ENCODE assay signal across 22 cellular contexts in genomic region chr4:159516556-159516955, GRCh38.
A peak's percentile ranks its signal among the peaks of the same experiment; 100 is the strongest.
DNase-seq lines count a peak whose midpoint lies in the region; ATAC-seq, FAIRE-seq and TF ChIP-seq lines count a peak whose summit lies in the region.
"Had no signal": no experiment of that assay in that cellular context is flagged by ENCODE, and none has a peak within 500 bp of the region (broad histone marks: within the 10 kb centered on the region; RNA-seq: fewer than 3 reads in every experiment).

No MANE protein-coding gene starts in this region.

- no peak for FAIRE-seq in GM19239 (lab: Jason Lieb, UNC)
- FAIRE-seq: colon, GM18507, TTC549 had no signal

- TF ChIP-seq CTCF in PC-3 (conservative IDR thresholded peaks at IDR 0.05; ENCODE audit: low read depth, low read length) (no peak), nephron (IDR thresholded peaks at IDR 0.05; ENCODE audit: unreplicated experiment in 3 of 3) (no peak), lower leg skin (IDR thresholded peaks at IDR 0.05) (no peak)
- TF ChIP-seq CTCF in CD8-positive, alpha-beta T cell (IDR thresholded peaks at IDR 0.05) = no peak

- TF ChIP-seq POLR2A in lower leg skin (IDR thresholded peaks at IDR 0.05) = no peak

- peaks cover 13% of the 10 kb centered on the region for H3K4me1 Mint-ChIP-seq in nephron
- no peaks in the 10 kb centered on the region for H3K4me1 Mint-ChIP-seq in CD8-positive, alpha-beta T cell (ENCODE audit: low read depth)
- H3K4me1 Mint-ChIP-seq: activated CD4-positive, alpha-beta T cell treated with anti-CD3 and anti-CD28 coated beads for 36 hours had no signal

- no peak overlapping the region for H3K9ac ChIP-seq in PC-3 (ENCODE audit: low read length)
- H3K9ac ChIP-seq: KMS-11 had no signal

- H3K36me3 Mint-ChIP-seq in nephron (ENCODE audit: low read depth) = no peaks in the 10 kb centered on the region
- H3K36me3 Mint-ChIP-seq in CD8-positive, alpha-beta T cell = no peaks in the 10 kb centered on the region

- ATAC-seq in PC-3 = peak; percentile 81
- ATAC-seq in CD8-positive, alpha-beta T cell = no peak
- ATAC-seq in GM21737 (IDR thresholded peaks at IDR 0.05; ENCODE audit: unreplicated experiment) = no peak
- ATAC-seq: activated CD4-positive, alpha-beta T cell treated with anti-CD3 and anti-CD28 coated beads for 36 hours had no signal

- H3K36me3 ChIP-seq in PC-3 (ENCODE audit: low read depth, low read length) = no peaks in the 10 kb centered on the region
- no peaks in the 10 kb centered on the region for H3K36me3 ChIP-seq in CD8-positive, alpha-beta T cell (ENCODE audit: insufficient read depth, low read length)

- H2AFZ ChIP-seq in PC-3 (ENCODE audit: low read length) = no peak overlapping the region

- CTCF ChIA-PET in PC-3 (lab: Charles Lee) = interaction anchor here (0.7 kb wide), 1 partner anchor 1002 kb away, joined by 3 read pairs; no protein-coding TSS in a partner anchor
- CTCF ChIA-PET in CD8-positive, alpha-beta T cell (lab: Charles Lee) = no interaction called here

- no peaks in the 10 kb centered on the region for H4K20me1 ChIP-seq in PC-3 (ENCODE audit: low read length)

- H3K4me2 ChIP-seq in PC-3 (ENCODE audit: low read length) = peak overlapping the region; percentile 10; the same call in 1 of the 2 replicates
- H3K4me2 ChIP-seq: KMS-11, smooth muscle cell had no signal

- no peaks in the 10 kb centered on the region for H3K9me3 ChIP-seq in PC-3 (ENCODE audit: low read length)
- H3K9me3 ChIP-seq in CD8-positive, alpha-beta T cell (ENCODE audit: low read length) = no peaks in the 10 kb centered on the region

- POLR2A ChIA-PET in PC-3 (lab: Charles Lee; ENCODE audit: unreplicated experiment) = interaction anchor here (0.5 kb wide), 1 partner anchor 55 kb away, joined by 3 read pairs; no protein-coding TSS in a partner anchor
- POLR2A ChIA-PET in CD8-positive, alpha-beta T cell (lab: Charles Lee) = interaction anchor here (1.2 kb wide), 1 partner anchor 8 kb away, joined by 4 read pairs; no protein-coding TSS in a partner anchor

- no peaks in the 10 kb centered on the region for H3K27me3 ChIP-seq in PC-3 (ENCODE audit: low read length)
- no peaks in the 10 kb centered on the region for H3K27me3 ChIP-seq in CD8-positive, alpha-beta T cell (ENCODE audit: insufficient read depth, low read length)

- H3K9me3 Mint-ChIP-seq in nephron = peaks cover 7% of the 10 kb centered on the region
- H3K9me3 Mint-ChIP-seq in CD8-positive, alpha-beta T cell = no peaks in the 10 kb centered on the region

- DNase-seq in Caki2 (ENCODE audit: low read depth) = peak; percentile 18
- DNase-seq in PC-3 = peak; percentile 60
- DNase-seq in dermis microvascular lymphatic vessel endothelial cell (ENCODE audit: low read depth in 2 of 2) = peak; percentile 50 to 76
- DNase-seq in lower leg skin (ENCODE audit: low spot score in 2 of 2) = no peak
- no peak for DNase-seq in GM19239 (ENCODE audit: insufficient read length, low spot score)
- no peak for DNase-seq in CD8-positive, alpha-beta T cell
- DNase-seq: activated CD4-positive, alpha-beta T cell treated with anti-CD3 and anti-CD28 coated beads for 36 hours; activated naive CD4-positive, alpha-beta T cell; anterior cingulate cortex; DND-41; foreskin melanocyte; NCI-H1092; NCI-H524; RPMI8226 had no signal

- H3K4me3 ChIP-seq in PC-3 (ENCODE audit: low read length) (no peak overlapping the region), lower leg skin (ENCODE audit: low read depth, poor library complexity, severe bottlenecking) (no peak overlapping the region)
- no peak overlapping the region for H3K4me3 ChIP-seq in CD8-positive, alpha-beta T cell (ENCODE audit: low read depth, low read length)
- H3K4me3 ChIP-seq: smooth muscle cell had no signal

- in situ Hi-C loops in Caki2 (cut with HindIII; ENCODE audit: low pct_unique_long_range_greater_than_20kb, low sequenced_read_pairs) = no loop called here

- H3K27me3 Mint-ChIP-seq in nephron (ENCODE audit: low read depth) = no peaks in the 10 kb centered on the region
- peaks cover 4% of the 10 kb centered on the region for H3K27me3 Mint-ChIP-seq in CD8-positive, alpha-beta T cell (ENCODE audit: low read depth)
- H3K27me3 Mint-ChIP-seq: progenitor cell of endocrine pancreas had no signal

- H3K4me1 ChIP-seq in PC-3 (ENCODE audit: insufficient read depth, low read length) = peaks cover 8% of the 10 kb centered on the region; the same call in 1 of the 2 replicates
- no peaks in the 10 kb centered on the region for H3K4me1 ChIP-seq in CD8-positive, alpha-beta T cell (ENCODE audit: insufficient read depth, low read length)

- no peaks in the 10 kb centered on the region for H3K9me2 ChIP-seq in PC-3 (replicated peaks; ENCODE audit: low read length)

- no peak overlapping the region for H3K4me3 Mint-ChIP-seq in nephron
- no peak overlapping the region for H3K4me3 Mint-ChIP-seq in CD8-positive, alpha-beta T cell
- H3K4me3 Mint-ChIP-seq: activated CD4-positive, alpha-beta T cell treated with anti-CD3 and anti-CD28 coated beads for 36 hours had no signal

- H3K79me2 ChIP-seq in PC-3 (ENCODE audit: low read length) = no peaks in the 10 kb centered on the region

- no peak overlapping the region for H3K27ac ChIP-seq in PC-3 (ENCODE audit: low read length)
- H3K27ac ChIP-seq in CD8-positive, alpha-beta T cell (ENCODE audit: low read depth, low read length) = no peak overlapping the region
- H3K27ac ChIP-seq: KMS-11 had no signal

- H3K27ac Mint-ChIP-seq in nephron = peak overlapping the region in 2 of 3 experiments; percentile 17 to 58
- H3K27ac Mint-ChIP-seq in CD8-positive, alpha-beta T cell = no peak overlapping the region
- H3K27ac Mint-ChIP-seq: activated CD4-positive, alpha-beta T cell treated with anti-CD3 and anti-CD28 coated beads for 36 hours; progenitor cell of endocrine pancreas had no signal

- H3F3A ChIP-seq in PC-3 (ENCODE audit: low read length, unreplicated experiment) = no peaks in the 10 kb centered on the region

- intact Hi-C loops in PC-3 (cut with micrococcal nuclease) = no loop called here
- intact Hi-C loops in lower leg skin (cut with DNase I; ENCODE audit: low total_unique reads) = no loop called here
- intact Hi-C loops in CD8-positive, alpha-beta T cell (cut with DNase I, micrococcal nuclease) = no loop called here

- BruUV-seq in PC-3 (replicated peaks; lab: Mats Ljungman, UMichigan) = no TSS peak

Comparison
In these comparisons a context has a peak if more than half of its experiments do, and no peak if none do; other contexts are left out.
1. DNase-seq: peak in Caki2 (single experiment), PC-3 (single experiment) and dermis microvascular lymphatic vessel endothelial cell (2 of 2); none in lower leg skin (0 of 2), GM19239 (single experiment) and CD8-positive, alpha-beta T cell (0 of 7).